8 cellular contexts compared by ENCODE assay signal in genomic region chr14:24136684-24137528, GRCh38. TPM values are rescaled to one million over a fixed set of nuclear protein-coding genes. Genes with fewer than 3 reads are reported as not detected.
DNase-seq lines count a peak whose midpoint lies in the region; ATAC-seq and TF ChIP-seq lines count a peak whose summit lies in the region.

No MANE protein-coding gene starts in this region.

- H3K27ac ChIP-seq in hepatocyte: peak overlapping the region; percentile 89

- no peaks in the 10 kb centered on the region for H3K36me3 ChIP-seq in hepatocyte (replicated peaks; ENCODE audit: insufficient read depth, low read depth)

- CTCF ChIA-PET in activated CD4-positive, alpha-beta memory T cell treated with anti-CD3 and anti-CD28 coated beads for 36 hours (lab: Charles Lee): interaction anchor here (0.8 to 7.1 kb wide), 8 partner anchors 10 to 79 kb away, joined by 3 to 59 read pairs (median 13); partner anchors contain the start of genes DCAF11, IRF9, NRL and PSME2

- no peaks in the 10 kb centered on the region for H3K27me3 Mint-ChIP-seq in activated CD4-positive, alpha-beta memory T cell treated with anti-CD3 and anti-CD28 coated beads for 36 hours

- intact Hi-C loops in activated CD4-positive, alpha-beta memory T cell treated with anti-CD3 and anti-CD28 coated beads for 36 hours (cut with micrococcal nuclease): loop anchor here (1.0 to 2.0 kb wide), 5 partner anchors 10 to 76 kb away; partner anchors contain the start of genes CHMP4A, IPO4, IRF9 and RNF31

- no peaks in the 10 kb centered on the region for H3K9me3 ChIP-seq in hepatocyte (ENCODE audit: low read depth)

- 39% methylated on average over 12 of the region's 13 CpGs for WGBS in hepatocyte (ENCODE audit: low lambda C conversion rate, missing lambda C conversion rate)

- H3K4me3 Mint-ChIP-seq in activated CD4-positive, alpha-beta memory T cell treated with anti-CD3 and anti-CD28 coated beads for 36 hours: peak overlapping the region; percentile 95

- H3K9me3 Mint-ChIP-seq in activated CD4-positive, alpha-beta memory T cell treated with anti-CD3 and anti-CD28 coated beads for 36 hours: no peaks in the 10 kb centered on the region

- H3K79me2 ChIP-seq in hepatocyte: peaks cover 43% of the 10 kb centered on the region

- H3K9me2 ChIP-seq in hepatocyte (replicated peaks; ENCODE audit: insufficient read depth): no peaks in the 10 kb centered on the region

- peaks cover 7% of the 10 kb centered on the region for H3K4me1 ChIP-seq in hepatocyte (ENCODE audit: insufficient read depth)

- DNase-seq in NCI-H1092 treated with DMSO at 0.1 percent for 48 hours (lab: John Stamatoyannopoulos, UW) (peak; percentile 32), NCI-H1092 (lab: John Stamatoyannopoulos, UW) (no peak), hepatocyte (ENCODE audit: low spot score) (no peak), EL (no peak)
- DNase-seq in activated CD4-positive, alpha-beta memory T cell treated with anti-CD3 and anti-CD28 coated beads for 36 hours: peak; percentile 46
- DNase-seq in stimulated activated CD8-positive, alpha-beta memory T cell treated with anti-CD3 and anti-CD28 coated beads, Interleukin-4, amount 100 ng/mL, for 48 hours: peak; percentile 49

- H4K20me1 ChIP-seq in hepatocyte (ENCODE audit: insufficient read depth, poor library complexity, severe bottlenecking): peaks cover 3% of the 10 kb centered on the region

- H3K4me1 Mint-ChIP-seq in activated CD4-positive, alpha-beta memory T cell treated with anti-CD3 and anti-CD28 coated beads for 36 hours (ENCODE audit: low read depth): peaks cover 51% of the 10 kb centered on the region

- no peak for TF ChIP-seq CTCF in hepatocyte (IDR thresholded peaks at IDR 0.05; ENCODE audit: poor library complexity)

- H3K27me3 ChIP-seq in hepatocyte: no peaks in the 10 kb centered on the region

- POLR2A ChIA-PET in activated CD4-positive, alpha-beta memory T cell treated with anti-CD3 and anti-CD28 coated beads for 36 hours (lab: Charles Lee): interaction anchor here (0.5 to 4.9 kb wide), 14 partner anchors 10 to 101 kb away, joined by 3 to 73 read pairs (median 8); partner anchors contain the start of genes DCAF11, IPO4, IRF9 and NRL

- no peak for ATAC-seq in HG02885 (IDR thresholded peaks at IDR 0.05; ENCODE audit: poor library complexity, unreplicated experiment)
- no peak for ATAC-seq in GM19452 (IDR thresholded peaks at IDR 0.05; ENCODE audit: unreplicated experiment)

- H2AFZ ChIP-seq in hepatocyte: no peak overlapping the region

- peak overlapping the region; percentile 97 for H3K4me2 ChIP-seq in hepatocyte

- H3K36me3 Mint-ChIP-seq in activated CD4-positive, alpha-beta memory T cell treated with anti-CD3 and anti-CD28 coated beads for 36 hours: peaks cover 45% of the 10 kb centered on the region

- peak overlapping the region; percentile 96 for H3K27ac Mint-ChIP-seq in activated CD4-positive, alpha-beta memory T cell treated with anti-CD3 and anti-CD28 coated beads for 36 hours

- H3K4me3 ChIP-seq in hepatocyte: peak overlapping the region; percentile 95

RNA-seq across cellular contexts. Expression of gene PSME1, which starts 0.9 kb away (rescaled TPM):
- 100 to 1,000 TPM; 403 to 427 TPM for total RNA-seq in activated CD4-positive, alpha-beta memory T cell treated with anti-CD3 and anti-CD28 coated beads for 36 hours
- 123 and 134 TPM in 2 replicates for total RNA-seq in hepatocyte
- polyA plus RNA-seq in hepatocyte: 202 and 238 TPM in 2 replicates

RNA-seq across cellular contexts. Expression of gene EMC9, which starts 4.5 kb away (rescaled TPM):
- total RNA-seq in activated CD4-positive, alpha-beta memory T cell treated with anti-CD3 and anti-CD28 coated beads for 36 hours: 10 to 100 TPM; 40.0 to 40.9 TPM
- 13.8 TPM in 2 replicates for total RNA-seq in hepatocyte
- 32.2 and 34.1 TPM in 2 replicates for polyA plus RNA-seq in hepatocyte

RNA-seq across cellular contexts. Expression of gene FITM1, which starts 6.4 kb away (rescaled TPM):
- under 1 TPM in 1 of 2 experiments, not detected in 1; 0.86 TPM for total RNA-seq in activated CD4-positive, alpha-beta memory T cell treated with anti-CD3 and anti-CD28 coated beads for 36 hours
- 0.24 and 1.0 TPM in 2 replicates for total RNA-seq in hepatocyte
- polyA plus RNA-seq in hepatocyte: 0.62 and 2.2 TPM in 2 replicates

RNA-seq across cellular contexts. Expression of gene PSME2, which starts 9.5 kb away (rescaled TPM):
- total RNA-seq in activated CD4-positive, alpha-beta memory T cell treated with anti-CD3 and anti-CD28 coated beads for 36 hours: 100 to 1,000 TPM; 404 to 411 TPM
- 62.7 and 75.5 TPM in 2 replicates for total RNA-seq in hepatocyte
- 178 and 189 TPM in 2 replicates for polyA plus RNA-seq in hepatocyte

RNA-seq across cellular contexts. Expression of gene RNF31, which starts 10.4 kb away (rescaled TPM):
- total RNA-seq in activated CD4-positive, alpha-beta memory T cell treated with anti-CD3 and anti-CD28 coated beads for 36 hours: 10 to 100 TPM; 75.5 to 80.4 TPM
- total RNA-seq in hepatocyte: 27.8 and 35.0 TPM in 2 replicates
- 27.3 and 29.7 TPM in 2 replicates for polyA plus RNA-seq in hepatocyte

Comparison
In these comparisons a context has a peak if more than half of its experiments do, and no peak if none do; other contexts are left out.
1. DNase-seq: peak in NCI-H1092 treated with DMSO at 0.1 percent for 48 hours (single experiment), activated CD4-positive, alpha-beta memory T cell treated with anti-CD3 and anti-CD28 coated beads for 36 hours (single experiment) and stimulated activated CD8-positive, alpha-beta memory T cell treated with anti-CD3 and anti-CD28 coated beads, Interleukin-4, amount 100 ng/mL, for 48 hours (single experiment); none in NCI-H1092 (single experiment), hepatocyte (single experiment) and EL (single experiment).